1 cellular context compared by ENCODE assay signal in genomic region chr3:13419356-13420050, GRCh38.
TF ChIP-seq lines count a peak whose summit lies in the region.

No MANE protein-coding gene starts in this region.

TF ChIP-seq in K562, 482 proteins besides CTCF, POLR2A, EP300 and RAD21 (continued from another document and continues in another):
- no peak for TF ChIP-seq ZBTB2 (IDR thresholded peaks at IDR 0.05)
- TF ChIP-seq ZNF253 (CRISPR knock-in tag; conservative IDR thresholded peaks at IDR 0.05) = no peak
- TF ChIP-seq ZNF324 (CRISPR knock-in tag; IDR thresholded peaks at IDR 0.05) = no peak
- TF ChIP-seq FOXJ2 (tag; IDR thresholded peaks at IDR 0.05) = no peak
- TF ChIP-seq ZBTB43 (CRISPR knock-in tag; IDR thresholded peaks at IDR 0.05) = peak; percentile 44; the same call in 1 of the 2 replicates
- no peak for TF ChIP-seq MXI1 (IDR thresholded peaks at IDR 0.05; ENCODE audit: low read depth, low read length)
- no peak for TF ChIP-seq ASH1L (IDR thresholded peaks at IDR 0.05; ENCODE audit: borderline replicate concordance, low read depth, partially characterized antibody)
- TF ChIP-seq ZBTB17 (CRISPR knock-in tag; IDR thresholded peaks at IDR 0.05) = peak; percentile 21; the same call in 1 of the 2 replicates
- TF ChIP-seq PYGO2 (tag; IDR thresholded peaks at IDR 0.05) = no peak
- no peak for TF ChIP-seq MEF2A (IDR thresholded peaks at IDR 0.05; ENCODE audit: control insufficient read depth, low read depth, low read length)
- no peak for TF ChIP-seq ZBTB9 (CRISPR knock-in tag; IDR thresholded peaks at IDR 0.05)
- TF ChIP-seq FOS (IDR thresholded peaks at IDR 0.05; ENCODE audit: extremely low read depth, insufficient read length) = no peak
- TF ChIP-seq ZNF408 (CRISPR knock-in tag; IDR thresholded peaks at IDR 0.05; ENCODE audit: low read depth) = no peak
- TF ChIP-seq NFXL1 (CRISPR knock-in tag; IDR thresholded peaks at IDR 0.05) = no peak
- no peak; the same call in 1 of the 2 replicates for TF ChIP-seq ETV5 (CRISPR knock-in tag; IDR thresholded peaks at IDR 0.05; ENCODE audit: low read depth)
- TF ChIP-seq PHF21A (IDR thresholded peaks at IDR 0.05; ENCODE audit: borderline replicate concordance, low read depth) = no peak
- TF ChIP-seq CREB3 (tag; conservative IDR thresholded peaks at IDR 0.05; ENCODE audit: low read depth) = peak; percentile 12; the same call in 1 of the 2 replicates
- TF ChIP-seq ZNF212 (CRISPR knock-in tag; IDR thresholded peaks at IDR 0.05) = no peak
- TF ChIP-seq SMAD4 (CRISPR knock-in tag; conservative IDR thresholded peaks at IDR 0.05) = peak; percentile 79
- no peak for TF ChIP-seq SRSF3 (IDR thresholded peaks at IDR 0.05; ENCODE audit: insufficient read depth, low read length)
- no peak for TF ChIP-seq ZNF584 (CRISPR knock-in tag; IDR thresholded peaks at IDR 0.05; ENCODE audit: low read depth)
- no peak for TF ChIP-seq CHD2 (IDR thresholded peaks at IDR 0.05; ENCODE audit: low read depth, low read length)
- TF ChIP-seq VEZF1 (CRISPR knock-in tag; IDR thresholded peaks at IDR 0.05) = no peak; the same call in 1 of the 2 replicates
- TF ChIP-seq ETS2 (tag; IDR thresholded peaks at IDR 0.05; ENCODE audit: borderline replicate concordance, poor library complexity, severe bottlenecking) = no peak
- TF ChIP-seq MAX (CRISPR knock-in tag; IDR thresholded peaks at IDR 0.05) = peak; percentile 68; the same call in 1 of the 2 replicates
- TF ChIP-seq PREB (CRISPR knock-in tag; IDR thresholded peaks at IDR 0.05) = peak; percentile 77; the same call in 1 of the 2 replicates
- peak; percentile 85 for TF ChIP-seq ZBTB7A (IDR thresholded peaks at IDR 0.05; ENCODE audit: borderline replicate concordance, control insufficient read depth, low read depth, low read length)
- peak; percentile 73 for TF ChIP-seq HMGN3 (IDR thresholded peaks at IDR 0.05; ENCODE audit: borderline replicate concordance, extremely low read depth, insufficient read length, low read depth, low read length)
- no peak for TF ChIP-seq ZNF146 (CRISPR knock-in tag; IDR thresholded peaks at IDR 0.05; ENCODE audit: unreplicated experiment)
- no peak; the same call in 1 of the 2 replicates for TF ChIP-seq ATF2 (CRISPR knock-in tag; IDR thresholded peaks at IDR 0.05)
- TF ChIP-seq ZNF224 (CRISPR knock-in tag; IDR thresholded peaks at IDR 0.05) = no peak
- TF ChIP-seq ZBTB12 (CRISPR knock-in tag; IDR thresholded peaks at IDR 0.05) = no peak
- no peak for TF ChIP-seq NCOR1 (IDR thresholded peaks at IDR 0.05)
- no peak for TF ChIP-seq MCM2 (IDR thresholded peaks at IDR 0.05; ENCODE audit: low read depth)
- TF ChIP-seq TCF7 (IDR thresholded peaks at IDR 0.05; ENCODE audit: borderline replicate concordance) = 0 out of 2 replicates have a peak, but pooled peaks have one; percentile 21
- no peak for TF ChIP-seq CBX5 (IDR thresholded peaks at IDR 0.05; ENCODE audit: borderline replicate concordance, low read depth)
- peak; percentile 86; the same call in 1 of the 2 replicates for TF ChIP-seq SAFB (IDR thresholded peaks at IDR 0.05; ENCODE audit: borderline replicate concordance, low read depth, low read length)
- peak; percentile 55 for TF ChIP-seq PRPF4 (IDR thresholded peaks at IDR 0.05; ENCODE audit: insufficient read depth, low read depth, low read length, poor library complexity, severe bottlenecking)
- TF ChIP-seq E2F3 (CRISPR knock-in tag; IDR thresholded peaks at IDR 0.05) = no peak
- 0 out of 2 replicates have a peak, but pooled peaks have one; percentile 17 for TF ChIP-seq SMC3 (conservative IDR thresholded peaks at IDR 0.05; ENCODE audit: insufficient read depth, low read depth, low read length)
- peak; percentile 67; the same call in 1 of the 2 replicates for TF ChIP-seq ZFPM2 (CRISPR knock-in tag; IDR thresholded peaks at IDR 0.05)
- TF ChIP-seq POLR2AphosphoS5 (IDR thresholded peaks at IDR 0.05; ENCODE audit: control insufficient read depth, insufficient read depth, low read depth, low read length) = peak; percentile 25; the same call in 1 of the 2 replicates
- TF ChIP-seq DEAF1 (CRISPR knock-in tag; IDR thresholded peaks at IDR 0.05) = no peak
- TF ChIP-seq C11orf30 (IDR thresholded peaks at IDR 0.05; ENCODE audit: low read depth) = no peak
- TF ChIP-seq PTTG1 (tag; IDR thresholded peaks at IDR 0.05; ENCODE audit: low read depth) = no peak
- TF ChIP-seq CEBPB (tag; IDR thresholded peaks at IDR 0.05) = no peak
- TF ChIP-seq ATF4 (CRISPR knock-in tag; IDR thresholded peaks at IDR 0.05) = no peak
- TF ChIP-seq KLF13 (tag; IDR thresholded peaks at IDR 0.05; ENCODE audit: borderline replicate concordance, low read depth) = no peak
- TF ChIP-seq TAF7 (tag; IDR thresholded peaks at IDR 0.05) = no peak
- TF ChIP-seq BRF1 (IDR thresholded peaks at IDR 0.05; ENCODE audit: borderline replicate concordance, extremely low read depth, insufficient read length) = no peak
- TF ChIP-seq ZNF133 (CRISPR knock-in tag; IDR thresholded peaks at IDR 0.05) = no peak
- no peak for TF ChIP-seq POLR2AphosphoS2 (IDR thresholded peaks at IDR 0.05; ENCODE audit: low read length)
- TF ChIP-seq RBM39 (optimal IDR thresholded peaks at IDR 0.05; ENCODE audit: low read depth, low read length) = no peak
- no peak for TF ChIP-seq NCOA4 (IDR thresholded peaks at IDR 0.05; ENCODE audit: partially characterized antibody)
- no peak for TF ChIP-seq BDP1 (IDR thresholded peaks at IDR 0.05; ENCODE audit: insufficient read depth, insufficient read length)
